19 cellular contexts compared by ENCODE assay signal in the genomic region with DNA sequence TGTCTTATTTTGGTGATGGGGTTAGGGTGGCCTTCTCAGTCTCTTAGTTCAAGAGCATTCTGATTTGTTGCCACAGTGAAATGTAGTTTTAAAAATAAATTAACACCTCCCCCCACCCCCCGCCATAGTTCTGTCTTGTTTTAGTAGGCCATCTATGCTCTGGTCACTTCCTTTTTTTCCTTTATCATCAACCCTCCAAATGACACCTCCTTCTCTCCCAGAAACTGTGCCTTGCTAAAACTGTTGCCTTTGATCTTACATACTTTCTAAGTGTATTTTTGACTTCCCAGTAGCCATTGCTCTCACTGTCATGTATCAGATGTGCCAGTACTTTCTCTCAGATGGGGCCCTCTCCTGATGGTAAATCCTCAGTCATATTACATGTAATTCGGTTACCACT. TPM values are rescaled to one million over a fixed set of nuclear protein-coding genes. Genes with fewer than 3 reads are reported as not detected.
DNase-seq lines count a peak whose midpoint lies in the region; ATAC-seq and TF ChIP-seq lines count a peak whose summit lies in the region.
"Had no signal": no experiment of that assay in that cellular context is flagged by ENCODE, and none has a peak within 500 bp of the region (broad histone marks: within the 10 kb centered on the region; RNA-seq: fewer than 3 reads in every experiment).

No MANE protein-coding gene starts in this region.

- H3K4me1 Mint-ChIP-seq in activated CD4-positive, alpha-beta T cell treated with anti-CD3 and anti-CD28 coated beads, Interleukin-2, amount 10 ng/mL, durations not matched to agents 24 days and 14 days = peaks cover 54% of the 10 kb centered on the region
- H3K4me1 Mint-ChIP-seq in activated T-helper 1 cell treated with anti-CD3 and anti-CD28 coated beads, Interleukin-12 subunit alpha, Interleukin-12 subunit beta, Interleukin-2, Interleukin-4 antibody, amounts not matched to agents 30 ng/mL and 10 ng/mL and 1 ng/mL, durations not matched to agents 14 hours and 24 hours and 36 hours (ENCODE audit: low read depth) = peaks cover 57% of the 10 kb centered on the region
- peaks cover 58 to 67% of the 10 kb centered on the region in 2 donors for H3K4me1 Mint-ChIP-seq in natural killer cell treated with Interleukin-12 subunit alpha and Interleukin-12 subunit beta and Interleukin-15 and Interleukin-18, amount 100 ng/mL, for 72 hours (ENCODE audit: low read depth in 2 of 2)

- DNase-seq in activated CD4-positive, alpha-beta T cell treated with anti-CD3 and anti-CD28 coated beads, Interleukin-2, amount 10 ng/mL, durations not matched to agents 24 days and 14 days = peak; percentile 39
- no peak for DNase-seq in activated CD4-positive, alpha-beta T cell treated with anti-CD3 and anti-CD28 coated beads, Interleukin-2, amount 50 U/mL, for 1 hour
- DNase-seq in activated T-helper 1 cell treated with anti-CD3 and anti-CD28 coated beads, Interleukin-12 subunit alpha, Interleukin-12 subunit beta, Interleukin-2, Interleukin-4 antibody, amounts not matched to agents 30 ng/mL and 10 ng/mL and 1 ng/mL, durations not matched to agents 14 hours and 24 hours and 36 hours (ENCODE audit: low spot score) = no peak
- no peak for DNase-seq in natural killer cell treated with Interleukin-12 subunit alpha and Interleukin-12 subunit beta and Interleukin-15 and Interleukin-18, amount 100 ng/mL, for 72 hours (ENCODE audit: low spot score)
- no peak for DNase-seq in effector CD4-positive, alpha-beta T cell
- DNase-seq in gastrocnemius medialis (no peak), EL (no peak)
- DNase-seq: activated CD4-positive, CD25-positive, alpha-beta regulatory T cell; activated naive CD4-positive, alpha-beta T cell treated with anti-CD3 and anti-CD28 coated beads, Interleukin-2, amount 50 U/mL, for 16 hours; C1 segment of cervical spinal cord; DMS79; mesendoderm; NCI-H1417; NCI-H2171 treated with DMSO at 0.1 percent for 48 hours; NCI-H82; stimulated activated naive CD4-positive, alpha-beta T cell treated with Interleukin-2 at 50 U/mL for 16 hours had no signal

- no peak overlapping the region for H3K27ac Mint-ChIP-seq in activated CD4-positive, alpha-beta T cell treated with anti-CD3 and anti-CD28 coated beads, Interleukin-2, amount 10 ng/mL, durations not matched to agents 24 days and 14 days
- H3K27ac Mint-ChIP-seq in activated T-helper 1 cell treated with anti-CD3 and anti-CD28 coated beads, Interleukin-12 subunit alpha, Interleukin-12 subunit beta, Interleukin-2, Interleukin-4 antibody, amounts not matched to agents 30 ng/mL and 10 ng/mL and 1 ng/mL, durations not matched to agents 14 hours and 24 hours and 36 hours = peak overlapping the region; percentile 11
- H3K27ac Mint-ChIP-seq in natural killer cell treated with Interleukin-12 subunit alpha and Interleukin-12 subunit beta and Interleukin-15 and Interleukin-18, amount 100 ng/mL, for 72 hours = peak overlapping the region in 1 of 2 donors; percentile 85

- H3K27me3 ChIP-seq in Loucy (ENCODE audit: insufficient read depth, low read length, poor library complexity, severe bottlenecking) = no peaks in the 10 kb centered on the region
- no peaks in the 10 kb centered on the region for H3K27me3 ChIP-seq in gastrocnemius medialis

- H3K4me3 ChIP-seq in Loucy (ENCODE audit: low read length, poor library complexity, severe bottlenecking) (no peak overlapping the region), gastrocnemius medialis (no peak overlapping the region)
- H3K4me3 ChIP-seq: A549, HAP-1 had no signal

- 0 out of 2 replicates have a peak, but pooled peaks cover under 1% of the 10 kb centered on the region for H3K36me3 ChIP-seq in Loucy (ENCODE audit: insufficient read depth, low read length)
- no peaks in the 10 kb centered on the region for H3K36me3 ChIP-seq in gastrocnemius medialis
- H3K36me3 ChIP-seq: HAP-1 had no signal

- no peak for TF ChIP-seq POLR2A in gastrocnemius medialis (IDR thresholded peaks at IDR 0.05)

- peaks cover 28% of the 10 kb centered on the region for H3K36me3 Mint-ChIP-seq in activated CD4-positive, alpha-beta T cell treated with anti-CD3 and anti-CD28 coated beads, Interleukin-2, amount 10 ng/mL, durations not matched to agents 24 days and 14 days (ENCODE audit: low read depth)
- peaks cover 25% of the 10 kb centered on the region for H3K36me3 Mint-ChIP-seq in activated T-helper 1 cell treated with anti-CD3 and anti-CD28 coated beads, Interleukin-12 subunit alpha, Interleukin-12 subunit beta, Interleukin-2, Interleukin-4 antibody, amounts not matched to agents 30 ng/mL and 10 ng/mL and 1 ng/mL, durations not matched to agents 14 hours and 24 hours and 36 hours (ENCODE audit: low read depth)
- H3K36me3 Mint-ChIP-seq in natural killer cell treated with Interleukin-12 subunit alpha and Interleukin-12 subunit beta and Interleukin-15 and Interleukin-18, amount 100 ng/mL, for 72 hours = no peaks in the 10 kb centered on the region

- no peaks in the 10 kb centered on the region for H3K27me3 Mint-ChIP-seq in activated CD4-positive, alpha-beta T cell treated with anti-CD3 and anti-CD28 coated beads, Interleukin-2, amount 10 ng/mL, durations not matched to agents 24 days and 14 days
- H3K27me3 Mint-ChIP-seq in activated T-helper 1 cell treated with anti-CD3 and anti-CD28 coated beads, Interleukin-12 subunit alpha, Interleukin-12 subunit beta, Interleukin-2, Interleukin-4 antibody, amounts not matched to agents 30 ng/mL and 10 ng/mL and 1 ng/mL, durations not matched to agents 14 hours and 24 hours and 36 hours (ENCODE audit: insufficient read depth) = no peaks in the 10 kb centered on the region
- no peaks in the 10 kb centered on the region for H3K27me3 Mint-ChIP-seq in natural killer cell treated with Interleukin-12 subunit alpha and Interleukin-12 subunit beta and Interleukin-15 and Interleukin-18, amount 100 ng/mL, for 72 hours

- in situ Hi-C loops in gastrocnemius medialis (cut with MboI; ENCODE audit: low sequenced_read_pairs in 4 of 4) = no loop called here

- no peaks in the 10 kb centered on the region for H3K9me3 Mint-ChIP-seq in activated CD4-positive, alpha-beta T cell treated with anti-CD3 and anti-CD28 coated beads, Interleukin-2, amount 10 ng/mL, durations not matched to agents 24 days and 14 days
- H3K9me3 Mint-ChIP-seq in activated T-helper 1 cell treated with anti-CD3 and anti-CD28 coated beads, Interleukin-12 subunit alpha, Interleukin-12 subunit beta, Interleukin-2, Interleukin-4 antibody, amounts not matched to agents 30 ng/mL and 10 ng/mL and 1 ng/mL, durations not matched to agents 14 hours and 24 hours and 36 hours = no peaks in the 10 kb centered on the region
- H3K9me3 Mint-ChIP-seq in natural killer cell treated with Interleukin-12 subunit alpha and Interleukin-12 subunit beta and Interleukin-15 and Interleukin-18, amount 100 ng/mL, for 72 hours = no peaks in the 10 kb centered on the region

- H3K9me2 ChIP-seq in Loucy (replicated peaks; ENCODE audit: low read depth, low read length) = no peaks in the 10 kb centered on the region

- H3K4me2 ChIP-seq in Loucy (ENCODE audit: low read depth, low read length, poor library complexity, severe bottlenecking) = peak overlapping the region; percentile 11
- H3K4me2 ChIP-seq: A549 had no signal

- no peak overlapping the region for H3K9ac ChIP-seq in Loucy (ENCODE audit: low read depth, low read length, poor library complexity, severe bottlenecking)

- H3K9me3 ChIP-seq in Loucy (ENCODE audit: insufficient read depth, low read depth, low read length) (no peaks in the 10 kb centered on the region; the same call in 1 of the 2 replicates), gastrocnemius medialis (no peaks in the 10 kb centered on the region)
- H3K9me3 ChIP-seq: A549 had no signal

- H3K79me2 ChIP-seq in Loucy (ENCODE audit: insufficient read depth, low read length) = peaks cover 100% of the 10 kb centered on the region

- H2AFZ ChIP-seq in Loucy (ENCODE audit: low read length) = no peak overlapping the region

- H3K4me3 Mint-ChIP-seq in activated CD4-positive, alpha-beta T cell treated with anti-CD3 and anti-CD28 coated beads, Interleukin-2, amount 10 ng/mL, durations not matched to agents 24 days and 14 days = peak overlapping the region; percentile 35
- peak overlapping the region; percentile 9 for H3K4me3 Mint-ChIP-seq in activated T-helper 1 cell treated with anti-CD3 and anti-CD28 coated beads, Interleukin-12 subunit alpha, Interleukin-12 subunit beta, Interleukin-2, Interleukin-4 antibody, amounts not matched to agents 30 ng/mL and 10 ng/mL and 1 ng/mL, durations not matched to agents 14 hours and 24 hours and 36 hours
- peak overlapping the region; percentile 7 for H3K4me3 Mint-ChIP-seq in natural killer cell treated with Interleukin-12 subunit alpha and Interleukin-12 subunit beta and Interleukin-15 and Interleukin-18, amount 100 ng/mL, for 72 hours

- peaks cover 6% of the 10 kb centered on the region; the same call in 1 of the 2 replicates for H3F3A ChIP-seq in Loucy (ENCODE audit: low read depth)

- intact Hi-C loops in activated CD4-positive, alpha-beta T cell treated with anti-CD3 and anti-CD28 coated beads, Interleukin-2, amount 10 ng/mL, durations not matched to agents 24 days and 14 days (cut with micrococcal nuclease) = no loop called here
- intact Hi-C loops in activated T-helper 1 cell treated with anti-CD3 and anti-CD28 coated beads, Interleukin-12 subunit alpha, Interleukin-12 subunit beta, Interleukin-2, Interleukin-4 antibody, amounts not matched to agents 30 ng/mL and 10 ng/mL and 1 ng/mL, durations not matched to agents 14 hours and 24 hours and 36 hours (cut with micrococcal nuclease) = loop anchor here (2.0 kb wide), 1 partner anchor 16 kb away; no protein-coding TSS in a partner anchor
- intact Hi-C loops in gastrocnemius medialis (cut with DNase I; ENCODE audit: low total_unique reads) = no loop called here

- H3K4me1 ChIP-seq in Loucy (ENCODE audit: insufficient read depth, low read length, poor library complexity, severe bottlenecking) (peaks cover 32% of the 10 kb centered on the region), gastrocnemius medialis (peaks cover 23 to 32% of the 10 kb centered on the region in 2 donors)

- ATAC-seq in natural killer cell treated with Interleukin-12 subunit alpha and Interleukin-12 subunit beta and Interleukin-15 and Interleukin-18, amount 100 ng/mL, for 72 hours = no peak
- ATAC-seq in gastrocnemius medialis = no peak
- ATAC-seq: A549 had no signal

- H4K20me1 ChIP-seq in Loucy (ENCODE audit: insufficient read depth, low read length, poor library complexity, severe bottlenecking) = peaks cover 77% of the 10 kb centered on the region

- no peak for TF ChIP-seq CTCF in Loucy (conservative IDR thresholded peaks at IDR 0.05; ENCODE audit: low read length)
- TF ChIP-seq CTCF in gastrocnemius medialis (IDR thresholded peaks at IDR 0.05 in 4 of 5, conservative IDR thresholded peaks at IDR 0.05 in 1 of 5) = no peak

- no peak overlapping the region for H3K27ac ChIP-seq in gastrocnemius medialis
- H3K27ac ChIP-seq: A549 had no signal

RNA-seq across cellular contexts. Expression of gene NDUFC1, which starts 14.5 kb away (rescaled TPM):
- total RNA-seq in activated CD4-positive, alpha-beta T cell treated with anti-CD3 and anti-CD28 coated beads, Interleukin-2, amount 10 ng/mL, durations not matched to agents 24 days and 14 days = 53.5 and 56.5 TPM in 2 replicates
- 53.1 and 54.5 TPM in 2 replicates for total RNA-seq in activated T-helper 1 cell treated with anti-CD3 and anti-CD28 coated beads, Interleukin-12 subunit alpha, Interleukin-12 subunit beta, Interleukin-2, Interleukin-4 antibody, amounts not matched to agents 30 ng/mL and 10 ng/mL and 1 ng/mL, durations not matched to agents 14 hours and 24 hours and 36 hours
- total RNA-seq in natural killer cell treated with Interleukin-12 subunit alpha and Interleukin-12 subunit beta and Interleukin-15 and Interleukin-18, amount 100 ng/mL, for 72 hours = 10 to 100 TPM; 35.7 to 43.0 TPM
- 100 to 1,000 TPM in 1 of 4 donors, 10 to 100 TPM in 3; 30.5 to 102 (median 63.5) TPM for total RNA-seq in gastrocnemius medialis

RNA-seq across cellular contexts. Expression of gene NAA15, which starts 15.4 kb away (rescaled TPM):
- 114 and 115 TPM in 2 replicates for total RNA-seq in activated CD4-positive, alpha-beta T cell treated with anti-CD3 and anti-CD28 coated beads, Interleukin-2, amount 10 ng/mL, durations not matched to agents 24 days and 14 days
- total RNA-seq in activated T-helper 1 cell treated with anti-CD3 and anti-CD28 coated beads, Interleukin-12 subunit alpha, Interleukin-12 subunit beta, Interleukin-2, Interleukin-4 antibody, amounts not matched to agents 30 ng/mL and 10 ng/mL and 1 ng/mL, durations not matched to agents 14 hours and 24 hours and 36 hours = 104 and 110 TPM in 2 replicates
- total RNA-seq in natural killer cell treated with Interleukin-12 subunit alpha and Interleukin-12 subunit beta and Interleukin-15 and Interleukin-18, amount 100 ng/mL, for 72 hours = 100 to 1,000 TPM in 1 of 2 donors, 10 to 100 TPM in 1; 71.5 to 100 TPM
- 10 to 100 TPM; 25.0 to 48.8 (median 37.2) TPM for total RNA-seq in gastrocnemius medialis

RNA-seq across cellular contexts. Expression of gene MGARP, which starts 36.7 kb away (rescaled TPM):
- total RNA-seq in activated CD4-positive, alpha-beta T cell treated with anti-CD3 and anti-CD28 coated beads, Interleukin-2, amount 10 ng/mL, durations not matched to agents 24 days and 14 days = 0.14 and 0.21 TPM in 2 replicates
- total RNA-seq in activated T-helper 1 cell treated with anti-CD3 and anti-CD28 coated beads, Interleukin-12 subunit alpha, Interleukin-12 subunit beta, Interleukin-2, Interleukin-4 antibody, amounts not matched to agents 30 ng/mL and 10 ng/mL and 1 ng/mL, durations not matched to agents 14 hours and 24 hours and 36 hours = 0.15 TPM in 1 of 2 replicates, not detected in the other
- total RNA-seq in natural killer cell treated with Interleukin-12 subunit alpha and Interleukin-12 subunit beta and Interleukin-15 and Interleukin-18, amount 100 ng/mL, for 72 hours = under 1 TPM in 1 of 2 donors, not detected in 1; 0.21 TPM
- under 1 TPM in 3 of 4 donors, not detected in 1; 0.29 to 0.65 (median 0.38) TPM for total RNA-seq in gastrocnemius medialis
